Comparison of ENCODE assay signal across 9 cellular contexts in genomic region chr2:109448946-109449788, GRCh38.
A peak's percentile ranks its signal among the peaks of the same experiment; 100 is the strongest.
DNase-seq lines count a peak whose midpoint lies in the region; ATAC-seq and TF ChIP-seq lines count a peak whose summit lies in the region.
"Had no signal": no experiment of that assay in that cellular context is flagged by ENCODE, and none has a peak within 500 bp of the region (broad histone marks: within the 10 kb centered on the region; RNA-seq: fewer than 3 reads in every experiment).

No MANE protein-coding gene starts in this region.

- H3K9me3 Mint-ChIP-seq in MCF 10A (ENCODE audit: unreplicated experiment): peaks cover 16% of the 10 kb centered on the region
- H3K9me3 Mint-ChIP-seq in naive thymus-derived CD4-positive, alpha-beta T cell: peaks cover 0 to 12% (median 5%) of the 10 kb centered on the region in 11 donors

- H3K36me3 ChIP-seq in naive thymus-derived CD4-positive, alpha-beta T cell (ENCODE audit: control insufficient read depth in 2 of 3, insufficient read depth in 3 of 3, low read length in 3 of 3): peaks cover 0 to 11% (median 5%) of the 10 kb centered on the region in 3 experiments

- H3K4me3 Mint-ChIP-seq in MCF 10A (ENCODE audit: unreplicated experiment): no peak overlapping the region
- H3K4me3 Mint-ChIP-seq in naive thymus-derived CD4-positive, alpha-beta T cell: no peak overlapping the region
- H3K4me3 Mint-ChIP-seq: CD8-positive, alpha-beta memory T cell had no signal

- POLR2A ChIA-PET in MCF 10A (lab: Yijun Ruan, JAX): no interaction called here
- POLR2A ChIA-PET in naive thymus-derived CD4-positive, alpha-beta T cell (lab: Charles Lee): no interaction called here

- no peak for ATAC-seq in naive thymus-derived CD4-positive, alpha-beta T cell
- ATAC-seq in GM18858 (IDR thresholded peaks at IDR 0.05; ENCODE audit: unreplicated experiment): no peak

- DNase-seq in Ammon's horn (ENCODE audit: low spot score): peak; percentile 57
- peak; percentile 9 for DNase-seq in NAMALWA (ENCODE audit: low spot score)
- DNase-seq in MCF 10A (ENCODE audit: unreplicated experiment): peak; percentile 44
- peak; percentile 64 for DNase-seq in medulla oblongata (ENCODE audit: extremely low spot score)
- no peak for DNase-seq in dermis blood vessel endothelial cell
- no peak for DNase-seq in foreskin fibroblast
- no peak for DNase-seq in naive thymus-derived CD4-positive, alpha-beta T cell
- DNase-seq: CD8-positive, alpha-beta memory T cell had no signal

- H3K4me1 ChIP-seq in naive thymus-derived CD4-positive, alpha-beta T cell (ENCODE audit: control insufficient read depth in 2 of 2, insufficient read depth in 2 of 2, low read length in 2 of 2): no peaks in the 10 kb centered on the region

- H3K36me3 Mint-ChIP-seq in MCF 10A (ENCODE audit: insufficient read depth, unreplicated experiment): peaks cover 29% of the 10 kb centered on the region
- peaks cover 2 to 64% (median 17%) of the 10 kb centered on the region in 5 donors for H3K36me3 Mint-ChIP-seq in naive thymus-derived CD4-positive, alpha-beta T cell

- no peak overlapping the region for H3K27ac Mint-ChIP-seq in MCF 10A (ENCODE audit: low read depth, unreplicated experiment)
- H3K27ac Mint-ChIP-seq in naive thymus-derived CD4-positive, alpha-beta T cell: peak overlapping the region in 1 of 9 donors; percentile 14

- H3K4me3 ChIP-seq in foreskin fibroblast (ENCODE audit: low read depth in 1 of 2, low read length in 2 of 2): no peak overlapping the region
- no peak overlapping the region for H3K4me3 ChIP-seq in naive thymus-derived CD4-positive, alpha-beta T cell (ENCODE audit: low read length)

- TF ChIP-seq CTCF in MCF 10A (IDR thresholded peaks at IDR 0.05; ENCODE audit: unreplicated experiment) (no peak), foreskin fibroblast (IDR thresholded peaks at IDR 0.05; ENCODE audit: low read depth, low read length) (no peak)

- H3K4me1 Mint-ChIP-seq in MCF 10A (ENCODE audit: insufficient read depth, unreplicated experiment): no peaks in the 10 kb centered on the region
- peaks cover 0 to 6% (median 0%) of the 10 kb centered on the region in 7 donors for H3K4me1 Mint-ChIP-seq in naive thymus-derived CD4-positive, alpha-beta T cell
- H3K4me1 Mint-ChIP-seq: CD8-positive, alpha-beta memory T cell had no signal

- intact Hi-C loops in MCF 10A (cut with micrococcal nuclease): no loop called here
- intact Hi-C loops in naive thymus-derived CD4-positive, alpha-beta T cell (cut with micrococcal nuclease): no loop called here

- peaks cover 0 to 7% (median 0%) of the 10 kb centered on the region in 3 experiments for H3K9me3 ChIP-seq in naive thymus-derived CD4-positive, alpha-beta T cell (ENCODE audit: control insufficient read depth in 2 of 3, low read length in 3 of 3)

- H3K27ac ChIP-seq in naive thymus-derived CD4-positive, alpha-beta T cell (ENCODE audit: low read depth, low read length): no peak overlapping the region

- CTCF ChIA-PET in MCF 10A (lab: Yijun Ruan, JAX): interaction anchor here (0.7 to 1.1 kb wide), 2 partner anchors 19 to 25 kb away, joined by 3 to 4 read pairs; no protein-coding TSS in a partner anchor
- CTCF ChIA-PET in naive thymus-derived CD4-positive, alpha-beta T cell (lab: Charles Lee): no interaction called here

- no peaks in the 10 kb centered on the region for H3K27me3 Mint-ChIP-seq in MCF 10A (ENCODE audit: insufficient read depth, unreplicated experiment)
- no peaks in the 10 kb centered on the region for H3K27me3 Mint-ChIP-seq in naive thymus-derived CD4-positive, alpha-beta T cell

- BruUV-seq in MCF 10A (replicated peaks; lab: Mats Ljungman, UMichigan): no TSS peak

- H3K27me3 ChIP-seq in naive thymus-derived CD4-positive, alpha-beta T cell (ENCODE audit: control insufficient read depth in 2 of 2, insufficient read depth in 2 of 2, low read length in 2 of 2): no peaks in the 10 kb centered on the region

Comparison
In these comparisons a context has a peak if more than half of its experiments do, and no peak if none do; other contexts are left out.
1. DNase-seq: peak in Ammon's horn (single experiment), NAMALWA (single experiment), MCF 10A (single experiment) and medulla oblongata (single experiment); none in dermis blood vessel endothelial cell (single experiment), foreskin fibroblast (0 of 2) and naive thymus-derived CD4-positive, alpha-beta T cell (0 of 9).